8 cellular contexts compared by ENCODE assay signal in genomic region chr13:51793570-51794273, GRCh38. TPM values are rescaled to one million over a fixed set of nuclear protein-coding genes. Genes with fewer than 3 reads are reported as not detected.
A peak's percentile ranks its signal among the peaks of the same experiment; 100 is the strongest.
DNase-seq lines count a peak whose midpoint lies in the region; ATAC-seq and TF ChIP-seq lines count a peak whose summit lies in the region.

No MANE protein-coding gene starts in this region.

- ATAC-seq in HG03354 (IDR thresholded peaks at IDR 0.05; ENCODE audit: poor library complexity, severe bottlenecking, unreplicated experiment) (peak; percentile 61), T-helper 17 cell (peak; percentile 54)

- H3K4me3 ChIP-seq in AG04450 (ENCODE audit: low read depth, low read length) (no peak overlapping the region), fibroblast of mammary gland (ENCODE audit: control insufficient read depth, low read depth, low read length) (no peak overlapping the region), lower leg skin (ENCODE audit: low read depth, poor library complexity, severe bottlenecking) (no peak overlapping the region)

- H3K36me3 Mint-ChIP-seq in T-helper 17 cell (ENCODE audit: low read depth), result peaks cover 11% of the 10 kb centered on the region

- peaks cover 22% of the 10 kb centered on the region for H3K4me1 Mint-ChIP-seq in T-helper 17 cell

- WGBS in lower leg skin, 2 donors, result 73 to 75% methylated on average over 6 of the region's 6 CpGs

- H3K27me3 Mint-ChIP-seq in T-helper 17 cell, result no peaks in the 10 kb centered on the region

- intact Hi-C loops in lower leg skin (cut with DNase I; ENCODE audit: low total_unique reads), result loop anchor here (10.0 kb wide), 1 partner anchor 509 kb away; no protein-coding TSS in a partner anchor

- H3K9me3 ChIP-seq in AG04450 (ENCODE audit: control insufficient read depth, insufficient read depth, low read length), result no peaks in the 10 kb centered on the region
- no peaks in the 10 kb centered on the region for H3K9me3 ChIP-seq in T-helper 17 cell (ENCODE audit: control insufficient read depth, low read length, poor library complexity, severe bottlenecking)

- peak overlapping the region; percentile 43 for H3K27ac ChIP-seq in AG04450 (ENCODE audit: low read depth, low read length)

- no peak overlapping the region for H3K4me3 Mint-ChIP-seq in T-helper 17 cell

- CTCF ChIA-PET in AG04450 (lab: Charles Lee), result interaction anchor here (0.6 to 1.5 kb wide), 6 partner anchors 8 to 366 kb away, joined by 3 to 7 read pairs (median 4); no protein-coding TSS in a partner anchor

- DNase-seq in AG04450 (ENCODE audit: low read depth, low spot score) (peak; percentile 39), T-helper 17 cell (no peak), fibroblast of mammary gland (ENCODE audit: low read depth) (peak; percentile 85), NCI-H1694 treated with DMSO at 0.1 percent for 48 hours (lab: John Stamatoyannopoulos, UW) (no peak), lower leg skin (ENCODE audit: low spot score in 2 of 2) (no peak)
- DNase-seq in stimulated activated CD4-positive, alpha-beta T cell treated with anti-CD3 and anti-CD28 coated beads, Interleukin-1b, Interleukin-23, amount 100 ng/mL, for 24 hours (ENCODE audit: low read depth in 4 of 4, low spot score in 1 of 4), result peak in 3 of 4 experiments; percentile 34 to 50 (median 50)

- TF ChIP-seq CTCF in AG04450 (IDR thresholded peaks at IDR 0.05; ENCODE audit: low read depth, low read length) (no peak), fibroblast of mammary gland (conservative IDR thresholded peaks at IDR 0.05; ENCODE audit: control insufficient read depth, insufficient read depth, low read depth, low read length) (no peak), lower leg skin (IDR thresholded peaks at IDR 0.05) (no peak)

- H3K27me3 ChIP-seq in AG04450 (ENCODE audit: control insufficient read depth, insufficient read depth, low read length), result no peaks in the 10 kb centered on the region

- TF ChIP-seq POLR2A in GM19193 (IDR thresholded peaks at IDR 0.05; ENCODE audit: extremely low read depth, insufficient read depth, insufficient read length) (peak; percentile 26), lower leg skin (IDR thresholded peaks at IDR 0.05) (no peak)

- POLR2A ChIA-PET in AG04450 (lab: Yijun Ruan, JAX), result interaction anchor here (1.0 to 2.4 kb wide), 3 partner anchors 30 to 341 kb away, joined by 3 to 16 read pairs (median 3); partner anchors contain the start of gene INTS6

- peak overlapping the region; percentile 11 for H3K27ac Mint-ChIP-seq in T-helper 17 cell

RNA-seq across cellular contexts. Expression of gene DHRS12, which starts 10.2 kb away (rescaled TPM):
- polyA plus RNA-seq in AG04450 (2011; rRNA removed), result 3.7 and 4.6 TPM in 2 replicates
- polyA minus RNA-seq in AG04450 (2011; rRNA and poly(A)+ RNA removed), result 1.6 and 1.8 TPM in 2 replicates
- 10 to 100 TPM; 18.1 to 23.1 TPM for total RNA-seq in T-helper 17 cell
- total RNA-seq in lower leg skin, result 10 to 100 TPM in 2 of 4 donors, 1 to 10 TPM in 2; 7.6 to 11.8 (median 10.3) TPM

RNA-seq across cellular contexts. Expression of gene TMEM272, which starts 51.3 kb away (rescaled TPM):
- not detected in 2 replicates for polyA plus RNA-seq in AG04450 (2011; rRNA removed)
- not detected in 2 replicates for polyA minus RNA-seq in AG04450 (2011; rRNA and poly(A)+ RNA removed)
- total RNA-seq in T-helper 17 cell (1 to 10 TPM; 1.3 to 1.7 TPM), lower leg skin (under 1 TPM in 1 of 4 donors, not detected in 3; 0.32 TPM)

Comparison
In these comparisons a context has a peak if more than half of its experiments do, and no peak if none do; other contexts are left out.
1. DNase-seq: peak in AG04450 (single experiment), fibroblast of mammary gland (single experiment) and stimulated activated CD4-positive, alpha-beta T cell treated with anti-CD3 and anti-CD28 coated beads, Interleukin-1b, Interleukin-23, amount 100 ng/mL, for 24 hours (3 of 4); none in T-helper 17 cell (0 of 3), NCI-H1694 treated with DMSO at 0.1 percent for 48 hours (single experiment) and lower leg skin (0 of 2).